8 cellular contexts compared by ENCODE assay signal in the genomic region with DNA sequence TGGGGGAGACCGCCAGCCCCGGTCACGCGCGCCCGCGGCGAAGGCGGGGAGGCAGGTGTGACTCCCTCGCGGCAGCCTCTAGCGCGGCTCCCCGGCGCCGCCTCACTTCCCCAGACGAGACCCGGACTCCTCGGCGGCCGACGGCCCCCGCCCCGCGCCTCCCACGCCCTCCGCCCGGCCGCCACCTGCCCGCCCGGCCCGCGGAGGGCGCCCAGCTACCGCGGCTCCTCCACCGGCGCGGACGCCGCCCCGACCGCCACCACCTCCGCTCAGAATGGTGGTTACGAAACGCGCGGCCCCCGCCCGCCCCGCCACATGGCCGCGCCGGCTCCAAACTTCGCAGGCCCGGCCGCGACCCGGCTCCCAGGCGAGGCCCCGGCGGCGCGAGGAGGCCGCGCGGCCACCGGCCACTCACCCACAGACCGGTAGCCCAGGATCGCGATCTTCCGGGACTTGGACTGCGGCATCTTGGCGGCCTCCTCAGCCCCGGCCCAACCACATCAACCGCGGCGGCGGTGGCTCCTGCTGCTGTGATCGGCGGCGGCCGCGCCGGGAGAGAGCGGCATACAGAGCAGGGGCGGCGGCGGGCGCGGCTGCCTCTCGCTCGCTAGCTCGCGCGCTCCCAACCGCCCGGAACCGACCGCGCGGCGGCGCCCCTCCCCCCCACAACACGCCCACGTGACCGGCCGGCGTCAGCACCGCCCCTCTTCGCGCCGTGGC. TPM values are rescaled to one million over a fixed set of nuclear protein-coding genes. Genes with fewer than 3 reads are reported as not detected.
DNase-seq lines count a peak whose midpoint lies in the region; ATAC-seq and TF ChIP-seq lines count a peak whose summit lies in the region.
"Not testable (repeated sequence)": the region's sequence is repeated elsewhere in the genome, so short reads cannot be mapped to it uniquely, and the experiment has no call there.

No MANE protein-coding gene starts in this region.

- H3K4me3 Mint-ChIP-seq in Calu3 (ENCODE audit: low read depth, unreplicated experiment) (peak overlapping the region; percentile 99), T-cell (peak overlapping the region; percentile 80 to 94 (median 86)), nephron progenitor cell (peak overlapping the region; percentile 95)
- H3K4me3 Mint-ChIP-seq in activated naive CD4-positive, alpha-beta T cell treated with anti-CD3 and anti-CD28 coated beads, Interleukin-2, amount 50 U/mL, for 24 hours = peak overlapping the region; percentile 96

- intact Hi-C loops in Calu3 (cut with micrococcal nuclease; ENCODE audit: unreplicated experiment) = loop anchor here (10.0 kb wide), 1 partner anchor 54 kb away; no protein-coding TSS in a partner anchor

- H3K4me1 Mint-ChIP-seq in Calu3 (ENCODE audit: low read depth, unreplicated experiment) (peaks cover 27% of the 10 kb centered on the region), T-cell (peaks cover 42 to 44% (median 43%) of the 10 kb centered on the region in 3 donors), nephron progenitor cell (peaks cover 26% of the 10 kb centered on the region)
- H3K4me1 Mint-ChIP-seq in activated naive CD4-positive, alpha-beta T cell treated with anti-CD3 and anti-CD28 coated beads, Interleukin-2, amount 50 U/mL, for 24 hours = peaks cover 41% of the 10 kb centered on the region

- peaks cover 0 to 51% (median 7%) of the 10 kb centered on the region in 3 donors for H3K4me1 ChIP-seq in gastroesophageal sphincter

- POLR2A ChIA-PET in T-cell (lab: Charles Lee) = interaction anchor here in 1 of 2 donors (0.6 to 1.3 kb wide), 3 partner anchors 57 to 113 kb away, joined by 3 to 6 read pairs (median 4); no protein-coding TSS in a partner anchor

- peaks cover 45% of the 10 kb centered on the region for H3K36me3 Mint-ChIP-seq in Calu3 (ENCODE audit: insufficient read depth, unreplicated experiment)
- H3K36me3 Mint-ChIP-seq in T-cell; activated naive CD4-positive, alpha-beta T cell treated with anti-CD3 and anti-CD28 coated beads, Interleukin-2, amount 50 U/mL, for 24 hours: not testable (repeated sequence)
- peaks cover 24% of the 10 kb centered on the region for H3K36me3 Mint-ChIP-seq in nephron progenitor cell (ENCODE audit: low read depth)

- not testable (repeated sequence) for TF ChIP-seq EP300 in gastroesophageal sphincter (IDR thresholded peaks at IDR 0.05)

- not testable (repeated sequence) for H3K9me3 Mint-ChIP-seq in Calu3 (ENCODE audit: low read depth, unreplicated experiment); T-cell; activated naive CD4-positive, alpha-beta T cell treated with anti-CD3 and anti-CD28 coated beads, Interleukin-2, amount 50 U/mL, for 24 hours
- H3K9me3 Mint-ChIP-seq in nephron progenitor cell = peaks cover 29% of the 10 kb centered on the region

- CTCF ChIA-PET in Calu3 (lab: Charles Lee) (interaction anchor here (1.0 kb wide), 1 partner anchor 31 kb away, joined by 4 read pairs; no protein-coding TSS in a partner anchor), T-cell (lab: Charles Lee) (interaction anchor here in 1 of 2 donors (0.6 to 1.1 kb wide), 2 partner anchors 38 to 113 kb away, joined by 5 to 6 read pairs; no protein-coding TSS in a partner anchor)

- TF ChIP-seq CTCF in Calu3 (IDR thresholded peaks at IDR 0.05; ENCODE audit: unreplicated experiment); nephron progenitor cell (IDR thresholded peaks at IDR 0.05): not testable (repeated sequence)
- TF ChIP-seq CTCF in gastroesophageal sphincter (IDR thresholded peaks at IDR 0.05) = peak in 3 of 4 experiments; percentile 17 to 35 (median 29)

- BruUV-seq in Calu3 (replicated peaks; lab: Mats Ljungman, UMichigan) = not testable (repeated sequence)

- ATAC-seq in GM21515 (IDR thresholded peaks at IDR 0.05; ENCODE audit: unreplicated experiment) (peak; percentile 40), HG03565 (IDR thresholded peaks at IDR 0.05; ENCODE audit: unreplicated experiment) (peak; percentile 34), T-cell (replicated peaks in 1 of 4) (peak; percentile 65 to 75 (median 73)), gastroesophageal sphincter (peak; percentile 77)

- WGBS in gastroesophageal sphincter (ENCODE audit: low coverage in 1 of 2), 2 donors = no CpG with 5 or more reads among the region's 113 CpGs

- not testable (repeated sequence) for H3K9me3 ChIP-seq in gastroesophageal sphincter

- peak overlapping the region; percentile 73 to 98 for H3K4me3 ChIP-seq in gastroesophageal sphincter

- not testable (repeated sequence) for H3K27me3 ChIP-seq in gastroesophageal sphincter

- TF ChIP-seq POLR2A in gastroesophageal sphincter (IDR thresholded peaks at IDR 0.05) = peak; percentile 73 to 85

- DNase-seq in Calu3 = peak; percentile 54
- DNase-seq in T-cell = peak in 33 of 34 experiments; percentile 26 to 66 (median 46)
- DNase-seq in nephron progenitor cell = peak; percentile 68
- peak; percentile 32 to 34 for DNase-seq in stimulated activated CD8-positive, alpha-beta memory T cell treated with anti-CD3 and anti-CD28 coated beads, Interleukin-7, amount 100 ng/mL, for 1 hour (ENCODE audit: low read depth in 2 of 2)

- H3K36me3 ChIP-seq in gastroesophageal sphincter = not testable (repeated sequence)

- not testable (repeated sequence) for H3K27me3 Mint-ChIP-seq in Calu3 (ENCODE audit: unreplicated experiment); T-cell; activated naive CD4-positive, alpha-beta T cell treated with anti-CD3 and anti-CD28 coated beads, Interleukin-2, amount 50 U/mL, for 24 hours; nephron progenitor cell (ENCODE audit: low read depth, poor library complexity)

- H3K27ac Mint-ChIP-seq in Calu3 (ENCODE audit: unreplicated experiment) = peak overlapping the region; percentile 99
- H3K27ac Mint-ChIP-seq in T-cell = peak overlapping the region; percentile 97
- peak overlapping the region; percentile 98 for H3K27ac Mint-ChIP-seq in activated naive CD4-positive, alpha-beta T cell treated with anti-CD3 and anti-CD28 coated beads, Interleukin-2, amount 50 U/mL, for 24 hours
- peak overlapping the region; percentile 100 for H3K27ac Mint-ChIP-seq in nephron progenitor cell

- peak overlapping the region; percentile 92 to 100 (median 100) for H3K27ac ChIP-seq in gastroesophageal sphincter

RNA-seq across cellular contexts. Expression of a gene that starts 0.5 kb away (rescaled TPM):
- total RNA-seq in Calu3 (2022) = 123 and 126 TPM in 2 replicates
- total RNA-seq in T-cell = 10 to 100 TPM; 35.8 to 46.0 (median 41.6) TPM
- total RNA-seq in gastroesophageal sphincter = 100 to 1,000 TPM; 107 to 229 (median 155) TPM

Comparison
In these comparisons a context has a peak if more than half of its experiments do, and no peak if none do; other contexts are left out.
1. Peak in every context shown above with its lines: DNase-seq, ATAC-seq, H3K4me3 ChIP-seq and H3K27ac ChIP-seq.